25 cellular contexts compared by ENCODE assay signal in genomic region chr13:73898899-73899298, GRCh38.
"Had no signal": no experiment of that assay in that cellular context is flagged by ENCODE, and none has a peak within 500 bp of the region (broad histone marks: within the 10 kb centered on the region; RNA-seq: fewer than 3 reads in every experiment).

No MANE protein-coding gene starts in this region.

- H3K27me3 Mint-ChIP-seq: naive B cell had no signal

- H3K36me3 ChIP-seq: right lobe of liver, spleen, suprapubic skin, thyroid gland, upper lobe of left lung, uterus had no signal

- H3K79me2 ChIP-seq: hepatocyte had no signal

- H3K4me3 ChIP-seq: coronary artery, hepatocyte, lung, psoas muscle, right lobe of liver, spleen, suprapubic skin, thyroid gland, upper lobe of left lung, uterus had no signal

- H3K4me2 ChIP-seq: hepatocyte had no signal

- H2AFZ ChIP-seq: hepatocyte had no signal

- ATAC-seq: left colon, left ventricle myocardium superior, psoas muscle, right lobe of liver had no signal

- H3K9me3 ChIP-seq: psoas muscle, right lobe of liver, spleen, suprapubic skin, thyroid gland, upper lobe of left lung, uterus had no signal

- DNase-seq: effector CD4-positive, alpha-beta T cell; endodermal cell; erythroblast; kidney; left colon; left ventricle myocardium superior; mesendoderm; naive B cell; psoas muscle; retina; right lobe of liver; spleen; stimulated activated CD4-positive, alpha-beta T cell treated with anti-CD3 and anti-CD28 coated beads, Interleukin-15, amount 100 ng/mL, for 24 hours; stimulated activated CD4-positive, alpha-beta T cell treated with anti-CD3 and anti-CD28 coated beads, Interleukin-1b, Interleukin-23, amount 100 ng/mL, for 48 hours; stimulated activated CD4-positive, alpha-beta T cell treated with anti-CD3 and anti-CD28 coated beads, Interleukin-4, amount 100 ng/mL, for 24 hours; stimulated activated naive CD4-positive, alpha-beta T cell; thyroid gland; upper lobe of left lung; uterus had no signal

- H3K4me3 Mint-ChIP-seq: endodermal cell, nephron had no signal

- H3K4me1 ChIP-seq: foreskin keratinocyte, psoas muscle, right lobe of liver, suprapubic skin, thyroid gland, upper lobe of left lung, uterus had no signal

- H3K27ac ChIP-seq: coronary artery, foreskin keratinocyte, hepatocyte, psoas muscle, right lobe of liver, spleen, suprapubic skin, thyroid gland, upper lobe of left lung, uterus had no signal

- H3K27me3 ChIP-seq: foreskin keratinocyte, hepatocyte, right lobe of liver, spleen, suprapubic skin, thyroid gland, upper lobe of left lung, uterus had no signal

- H3K27ac Mint-ChIP-seq: endodermal cell, nephron had no signal
